ENCODE assay signal across 17 cellular contexts in the genomic region with DNA sequence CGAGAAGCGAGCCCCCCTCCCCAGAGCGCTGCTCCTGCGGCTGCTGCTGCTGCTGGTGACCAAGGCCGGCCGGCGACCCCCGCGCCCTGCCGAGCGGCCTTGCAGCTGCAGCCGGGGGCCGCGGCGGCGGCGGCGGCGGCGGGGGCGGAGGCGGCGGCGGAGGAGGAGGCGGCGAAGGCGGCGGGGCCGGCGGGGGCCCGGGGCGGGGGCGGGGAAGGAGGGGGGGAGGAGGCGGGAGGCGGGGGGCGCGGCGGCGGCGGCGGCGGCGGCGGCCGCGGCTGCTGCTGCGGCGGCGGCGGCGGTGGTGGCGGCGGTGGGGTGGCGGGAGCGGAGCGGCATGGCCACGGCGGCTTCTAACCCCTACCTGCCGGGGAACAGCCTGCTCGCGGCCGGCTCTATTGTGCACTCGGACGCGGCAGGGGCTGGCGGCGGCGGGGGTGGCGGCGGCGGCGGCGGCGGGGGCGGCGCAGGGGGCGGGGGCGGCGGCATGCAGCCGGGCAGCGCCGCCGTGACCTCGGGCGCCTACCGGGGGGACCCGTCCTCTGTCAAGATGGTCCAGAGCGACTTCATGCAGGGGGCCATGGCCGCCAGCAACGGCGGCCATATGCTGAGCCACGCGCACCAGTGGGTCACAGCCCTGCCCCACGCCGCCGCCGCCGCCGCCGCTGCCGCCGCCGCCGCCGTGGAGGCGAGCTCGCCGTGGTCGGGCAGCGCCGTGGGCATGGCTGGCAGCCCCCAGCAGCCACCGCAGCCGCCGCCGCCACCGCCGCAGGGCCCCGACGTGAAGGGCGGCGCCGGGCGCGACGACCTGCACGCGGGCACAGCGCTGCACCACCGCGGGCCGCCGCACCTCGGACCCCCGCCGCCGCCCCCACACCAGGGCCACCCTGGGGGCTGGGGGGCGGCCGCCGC. TPM values are rescaled to one million over a fixed set of nuclear protein-coding genes. Genes with fewer than 3 reads are reported as not detected.
DNase-seq lines count a peak whose midpoint lies in the region; ATAC-seq and TF ChIP-seq lines count a peak whose summit lies in the region.
"Had no signal": no experiment of that assay in that cellular context is flagged by ENCODE, and none has a peak within 500 bp of the region (broad histone marks: within the 10 kb centered on the region; RNA-seq: fewer than 3 reads in every experiment).

No MANE protein-coding gene starts in this region.

- H3K27ac ChIP-seq in breast epithelium = peak overlapping the region in 1 of 2 donors; percentile 61
- H3K27ac ChIP-seq in lung (ENCODE audit: low read depth in 1 of 2, low read length in 1 of 2) = no peak overlapping the region
- no peak overlapping the region for H3K27ac ChIP-seq in urinary bladder (ENCODE audit: low read depth)
- H3K27ac ChIP-seq in RWPE1 = no peak overlapping the region
- H3K27ac ChIP-seq: uterus had no signal

- no peaks in the 10 kb centered on the region for H3K9me3 Mint-ChIP-seq in MCF 10A (ENCODE audit: unreplicated experiment)
- H3K9me3 Mint-ChIP-seq: neural crest cell had no signal

- peaks cover 44% of the 10 kb centered on the region for H3K27me3 Mint-ChIP-seq in MCF 10A (ENCODE audit: insufficient read depth, unreplicated experiment)

- TF ChIP-seq POLR2A in breast epithelium (IDR thresholded peaks at IDR 0.05) = no peak

- H3K4me3 Mint-ChIP-seq in MCF 10A (ENCODE audit: unreplicated experiment) = no peak overlapping the region

- DNase-seq in breast epithelium (ENCODE audit: low spot score in 2 of 2) = no peak
- no peak for DNase-seq in MCF 10A (ENCODE audit: unreplicated experiment)
- DNase-seq in astrocyte of the hippocampus (ENCODE audit: low read depth, low spot score) = peak; percentile 76
- DNase-seq in lung (ENCODE audit: low spot score) = peak; percentile 11
- no peak for DNase-seq in stimulated activated CD4-positive, alpha-beta T cell treated with anti-CD3 and anti-CD28 coated beads, Interleukin-12 subunit alpha, Interleukin-12 subunit beta, amount 100 ng/mL, for 4 hours
- no peak for DNase-seq in RWPE1 (ENCODE audit: low spot score)
- DNase-seq: GDM1, NCI-H1092, NCI-H510A, RPMI8226, uterus had no signal

- H3K27ac Mint-ChIP-seq in MCF 10A (ENCODE audit: low read depth, unreplicated experiment) = no peak overlapping the region

- H3K4me1 Mint-ChIP-seq in MCF 10A (ENCODE audit: insufficient read depth, unreplicated experiment) = no peaks in the 10 kb centered on the region

- H3K9me3 ChIP-seq in breast epithelium (peaks cover 0 to 4% of the 10 kb centered on the region in 2 donors), lung (ENCODE audit: control insufficient read depth in 2 of 2, insufficient read depth in 1 of 2, low read length in 1 of 2) (peaks cover 0 to 19% of the 10 kb centered on the region in 2 donors)
- H3K9me3 ChIP-seq: uterus had no signal

- H3K36me3 ChIP-seq in breast epithelium (no peaks in the 10 kb centered on the region), lung (ENCODE audit: control insufficient read depth in 2 of 2, insufficient read depth in 2 of 2, low read length in 2 of 2) (no peaks in the 10 kb centered on the region), urinary bladder (ENCODE audit: insufficient read depth) (no peaks in the 10 kb centered on the region)
- H3K36me3 ChIP-seq: uterus had no signal

- CTCF ChIA-PET in MCF 10A (lab: Yijun Ruan, JAX) (no interaction called here), RWPE1 (lab: Yijun Ruan, JAX) (no interaction called here)

- ATAC-seq in lung (ENCODE audit: insufficient read depth, low FRiP score) (no peak), GM18867 (IDR thresholded peaks at IDR 0.05; ENCODE audit: unreplicated experiment) (no peak)

- intact Hi-C loops in breast epithelium (cut with DNase I; ENCODE audit: low total_unique reads) (no loop called here), MCF 10A (cut with micrococcal nuclease) (no loop called here)

- TF ChIP-seq CTCF in breast epithelium (IDR thresholded peaks at IDR 0.05) (no peak), MCF 10A (IDR thresholded peaks at IDR 0.05; ENCODE audit: unreplicated experiment) (no peak), lung (IDR thresholded peaks at IDR 0.05; ENCODE audit: control extremely low read depth, extremely low read depth) (no peak), RWPE1 (conservative IDR thresholded peaks at IDR 0.05; ENCODE audit: low read depth) (no peak)

- H3K4me3 ChIP-seq in breast epithelium (peak overlapping the region in 2 of 3 donors; percentile 46 to 69), lung (no peak overlapping the region), urinary bladder (ENCODE audit: low read depth, low read length) (peak overlapping the region; percentile 46)
- H3K4me3 ChIP-seq: uterus had no signal

- POLR2A ChIA-PET in MCF 10A (lab: Yijun Ruan, JAX) (no interaction called here), RWPE1 (lab: Yijun Ruan, JAX; ENCODE audit: low non-redundant PET) (interaction anchor here (0.6 kb wide), 1 partner anchor 9 kb away, joined by 3 read pairs; no protein-coding TSS in a partner anchor)

- BruUV-seq in MCF 10A (replicated peaks; lab: Mats Ljungman, UMichigan) = no TSS peak

- H3K36me3 Mint-ChIP-seq in MCF 10A (ENCODE audit: insufficient read depth, unreplicated experiment) = no peaks in the 10 kb centered on the region

- H3K27me3 ChIP-seq in breast epithelium = peaks cover 8 to 87% of the 10 kb centered on the region in 2 donors
- H3K27me3 ChIP-seq in lung (ENCODE audit: control insufficient read depth, insufficient read depth) = peaks cover 26% of the 10 kb centered on the region

- WGBS in lung, 2 donors = 3 to 20% methylated on average over 2 to 130 of the region's 139 CpGs
- WGBS in urinary bladder = 2% methylated on average over 119 of the region's 139 CpGs

- H3K4me1 ChIP-seq in breast epithelium (peaks cover 0 to 7% of the 10 kb centered on the region in 2 donors), lung (ENCODE audit: control insufficient read depth in 2 of 2, insufficient read depth in 2 of 2, low read length in 2 of 2) (peaks cover 11 to 33% of the 10 kb centered on the region in 2 donors), urinary bladder (ENCODE audit: insufficient read depth) (peaks cover 2% of the 10 kb centered on the region)

RNA-seq across cellular contexts. Expression of a gene that starts 1.5 kb away (rescaled TPM):
- total RNA-seq in breast epithelium (1 to 10 TPM in 1 of 3 donors, under 1 TPM in 2; 0.32 to 3.4 (median 0.98) TPM), MCF 10A (2022) (not detected in 2 replicates), lung (under 1 TPM in 1 of 2 donors, not detected in 1; 0.23 TPM), urinary bladder (0.32 TPM)
- polyA plus RNA-seq in lung (not detected), urinary bladder (not detected)
- total RNA-seq: fibroblast of villous mesenchyme, HT-29 had no signal
- polyA plus RNA-seq: keratinocyte had no signal

Comparison
In these comparisons a context has a peak if more than half of its experiments do, and no peak if none do; other contexts are left out.
1. DNase-seq: peak in astrocyte of the hippocampus (single experiment) and lung (single experiment); none in breast epithelium (0 of 2), MCF 10A (single experiment), stimulated activated CD4-positive, alpha-beta T cell treated with anti-CD3 and anti-CD28 coated beads, Interleukin-12 subunit alpha, Interleukin-12 subunit beta, amount 100 ng/mL, for 4 hours (single experiment) and RWPE1 (single experiment).